In the genomic region with DNA sequence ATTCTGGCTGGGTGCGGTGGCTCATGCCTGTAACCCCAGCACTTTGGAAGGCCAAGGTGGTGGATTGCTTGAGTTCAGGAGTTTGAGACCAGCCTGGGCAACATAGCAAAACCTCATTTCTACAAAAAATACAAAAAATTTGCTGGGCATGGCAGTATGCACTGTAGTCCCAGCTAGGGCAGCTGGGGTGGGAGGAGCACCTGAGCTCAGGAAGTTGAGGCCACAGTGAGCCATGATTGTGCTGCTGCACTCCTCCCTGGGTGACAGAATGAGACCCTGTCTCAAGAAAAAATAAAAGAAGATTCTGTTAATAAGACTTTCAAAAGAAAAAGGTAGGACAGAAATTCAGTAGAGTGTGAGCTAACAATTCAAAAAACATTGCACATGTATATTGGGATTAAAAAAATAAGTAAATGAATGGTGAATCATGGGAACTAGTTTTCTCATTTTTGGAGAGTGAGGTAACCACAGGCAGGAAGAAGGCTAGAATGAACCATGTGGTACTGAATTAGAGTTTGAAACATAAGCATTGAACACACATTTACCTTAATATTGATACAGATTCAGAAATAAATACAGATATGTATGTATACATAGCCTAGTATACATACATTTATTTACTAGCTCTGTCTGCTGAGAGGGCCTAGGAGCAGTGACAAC, we compare ENCODE assay signal across 20 cellular contexts. TPM values are rescaled to one million over a fixed set of nuclear protein-coding genes. Genes with fewer than 3 reads are reported as not detected.
DNase-seq lines count a peak whose midpoint lies in the region; ATAC-seq and TF ChIP-seq lines count a peak whose summit lies in the region.
"Had no signal": no experiment of that assay in that cellular context is flagged by ENCODE, and none has a peak within 500 bp of the region (broad histone marks: within the 10 kb centered on the region; RNA-seq: fewer than 3 reads in every experiment).

No MANE protein-coding gene starts in this region.

- CTCF ChIA-PET in activated CD4-positive, alpha-beta T cell treated with anti-CD3 and anti-CD28 coated beads for 36 hours (lab: Charles Lee), result no interaction called here
- CTCF ChIA-PET in HEK293T (lab: Yijun Ruan, JAX), result interaction anchor here (0.6 kb wide), 1 partner anchor 29 kb away, joined by 3 read pairs; no protein-coding TSS in a partner anchor

- no peak for DNase-seq in activated CD4-positive, alpha-beta T cell treated with anti-CD3 and anti-CD28 coated beads for 36 hours
- no peak for DNase-seq in activated CD4-positive, alpha-beta T cell treated with anti-CD3 and anti-CD28 coated beads, Interleukin-2, amount 50 U/mL, for 48 hours
- DNase-seq in ELR (ENCODE audit: low read depth) (peak; percentile 1), fibroblast of mammary gland (ENCODE audit: low read depth) (peak; percentile 4), OCI-M2 (lab: John Stamatoyannopoulos, UW; ENCODE audit: unreplicated experiment) (no peak), AG20443 (ENCODE audit: low spot score) (no peak), HEK293T (ENCODE audit: extremely low spot score) (no peak)
- DNase-seq: ACHN, KG1, NCI-H1092, NCI-H1436 treated with DMSO at 0.1 percent for 48 hours, NCI-H1930, NCI-H69, SHP77 treated with DMSO at 0.1 percent for 48 hours, SK-N-SH had no signal

- no peaks in the 10 kb centered on the region for H3K27me3 Mint-ChIP-seq in activated CD4-positive, alpha-beta T cell treated with anti-CD3 and anti-CD28 coated beads for 36 hours

- no peak overlapping the region for H3K27ac Mint-ChIP-seq in activated CD4-positive, alpha-beta T cell treated with anti-CD3 and anti-CD28 coated beads for 36 hours

- H3K27ac ChIP-seq in C4-2B, result peak overlapping the region; percentile 96
- H3K27ac ChIP-seq: 22Rv1; BLaER1 treated with 17β-estradiol and CSF1 and Interleukin-3, amounts not matched to agents 10 nM and 100 nM; RWPE1 had no signal

- H3K4me3 ChIP-seq in fibroblast of mammary gland (ENCODE audit: control insufficient read depth, low read depth, low read length), result no peak overlapping the region
- H3K4me3 ChIP-seq: BLaER1 treated with 17β-estradiol and CSF1 and Interleukin-3, amounts not matched to agents 10 nM and 100 nM had no signal

- peak; percentile 47 for ATAC-seq in activated CD4-positive, alpha-beta T cell treated with anti-CD3 and anti-CD28 coated beads for 36 hours
- ATAC-seq: HCT116 had no signal

- peaks cover 49% of the 10 kb centered on the region for H3K9me3 Mint-ChIP-seq in activated CD4-positive, alpha-beta T cell treated with anti-CD3 and anti-CD28 coated beads for 36 hours (ENCODE audit: low read depth)

- peaks cover 55% of the 10 kb centered on the region for H3K36me3 Mint-ChIP-seq in activated CD4-positive, alpha-beta T cell treated with anti-CD3 and anti-CD28 coated beads for 36 hours (ENCODE audit: low read depth)

- TF ChIP-seq CTCF in C4-2B (conservative IDR thresholded peaks at IDR 0.05), result no peak
- TF ChIP-seq CTCF in fibroblast of mammary gland (conservative IDR thresholded peaks at IDR 0.05; ENCODE audit: control insufficient read depth, insufficient read depth, low read depth, low read length), result no peak

- H3K4me1 Mint-ChIP-seq in activated CD4-positive, alpha-beta T cell treated with anti-CD3 and anti-CD28 coated beads for 36 hours, result peaks cover 21% of the 10 kb centered on the region

- POLR2A ChIA-PET in activated CD4-positive, alpha-beta T cell treated with anti-CD3 and anti-CD28 coated beads for 36 hours (lab: Charles Lee), result no interaction called here
- POLR2A ChIA-PET in HEK293T (lab: Yijun Ruan, JAX), result no interaction called here

- H3K4me3 Mint-ChIP-seq in activated CD4-positive, alpha-beta T cell treated with anti-CD3 and anti-CD28 coated beads for 36 hours, result no peak overlapping the region

- intact Hi-C loops in activated CD4-positive, alpha-beta T cell treated with anti-CD3 and anti-CD28 coated beads for 36 hours (cut with DNase I, micrococcal nuclease), result loop anchor here in 1 of 2 experiments (5.0 kb wide), 1 partner anchor 122 kb away; no protein-coding TSS in a partner anchor

TF ChIP-seq in HEK293T, 16 proteins besides CTCF, POLR2A, EP300 and RAD21:
- TF ChIP-seq, protein P1, sequence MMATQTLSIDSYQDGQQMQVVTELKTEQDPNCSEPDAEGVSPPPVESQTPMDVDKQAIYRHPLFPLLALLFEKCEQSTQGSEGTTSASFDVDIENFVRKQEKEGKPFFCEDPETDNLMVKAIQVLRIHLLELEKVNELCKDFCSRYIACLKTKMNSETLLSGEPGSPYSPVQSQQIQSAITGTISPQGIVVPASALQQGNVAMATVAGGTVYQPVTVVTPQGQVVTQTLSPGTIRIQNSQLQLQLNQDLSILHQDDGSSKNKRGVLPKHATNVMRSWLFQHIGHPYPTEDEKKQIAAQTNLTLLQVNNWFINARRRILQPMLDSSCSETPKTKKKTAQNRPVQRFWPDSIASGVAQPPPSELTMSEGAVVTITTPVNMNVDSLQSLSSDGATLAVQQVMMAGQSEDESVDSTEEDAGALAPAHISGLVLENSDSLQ (IDR thresholded peaks at IDR 0.05), result no peak
- TF ChIP-seq BHLHE40 (IDR thresholded peaks at IDR 0.05; ENCODE audit: borderline replicate concordance) (no peak), LEF1 (IDR thresholded peaks at IDR 0.05; ENCODE audit: borderline replicate concordance) (no peak), ARNT (IDR thresholded peaks at IDR 0.05) (no peak), SP1 (IDR thresholded peaks at IDR 0.05) (no peak), FOXM1 (IDR thresholded peaks at IDR 0.05; ENCODE audit: borderline replicate concordance) (no peak), NFRKB (IDR thresholded peaks at IDR 0.05) (no peak), ELF4 (IDR thresholded peaks at IDR 0.05) (no peak), CTBP1 (IDR thresholded peaks at IDR 0.05; ENCODE audit: borderline replicate concordance) (no peak), L3MBTL2 (conservative IDR thresholded peaks at IDR 0.05) (no peak)
TF ChIP-seq in HEK293T: peak in this region for 0.

RNA-seq across cellular contexts. Expression of gene NCOA1, which starts 53.5 kb away (rescaled TPM):
- total RNA-seq in activated CD4-positive, alpha-beta T cell treated with anti-CD3 and anti-CD28 coated beads for 36 hours, result 10 to 100 TPM; 20.6 to 29.3 TPM

Comparison
In these comparisons a context has a peak if more than half of its experiments do, and no peak if none do; other contexts are left out.
1. DNase-seq: peak in ELR (single experiment) and fibroblast of mammary gland (single experiment); none in activated CD4-positive, alpha-beta T cell treated with anti-CD3 and anti-CD28 coated beads for 36 hours (single experiment), activated CD4-positive, alpha-beta T cell treated with anti-CD3 and anti-CD28 coated beads, Interleukin-2, amount 50 U/mL, for 48 hours (0 of 2), OCI-M2 (single experiment), AG20443 (single experiment) and HEK293T (single experiment).